Comparison of ENCODE assay signal across 11 cellular contexts in genomic region chr22:30308096-30308495, GRCh38. TPM values are rescaled to one million over a fixed set of nuclear protein-coding genes. Genes with fewer than 3 reads are reported as not detected.
DNase-seq lines count a peak whose midpoint lies in the region; ATAC-seq and TF ChIP-seq lines count a peak whose summit lies in the region.
"Had no signal": no experiment of that assay in that cellular context is flagged by ENCODE, and none has a peak within 500 bp of the region (broad histone marks: within the 10 kb centered on the region; RNA-seq: fewer than 3 reads in every experiment).

No MANE protein-coding gene starts in this region.

- no peak overlapping the region for H3K18ac ChIP-seq in H9 (ENCODE audit: insufficient read length, low read depth, low read length)

- H3K14ac ChIP-seq in H9 (ENCODE audit: insufficient read depth, low read length) = no peak overlapping the region

- H3K27ac Mint-ChIP-seq in activated T-helper 2 cell treated with anti-CD3 and anti-CD28 coated beads, Interferon-gamma antibody, Interleukin-2, Interleukin-4, amounts not matched to agents 10 μg/mL and 5 μg/mL and 100 μg/mL, durations not matched to agents 14 hours and 24 hours and 36 hours = peak overlapping the region; percentile 80
- peak overlapping the region; percentile 94 to 100 (median 98) for H3K27ac Mint-ChIP-seq in naive thymus-derived CD8-positive, alpha-beta T cell
- peak overlapping the region in 1 of 3 experiments; percentile 2; a peak in 2 of 7 replicates for H3K27ac Mint-ChIP-seq in H9

- POLR2A ChIA-PET in naive thymus-derived CD8-positive, alpha-beta T cell (lab: Charles Lee) = interaction anchor here (0.6 to 14.6 kb wide), 6 partner anchors 14 to 94 kb away, joined by 5 to 424 read pairs (median 11); partner anchors contain the start of genes CASTOR1, CCDC157, SF3A1 and TBC1D10A

- H3K4me1 ChIP-seq in upper lobe of right lung (peaks cover 95% of the 10 kb centered on the region), H9 (ENCODE audit: insufficient read depth, low read length) (no peaks in the 10 kb centered on the region; the same call in 1 of the 2 replicates)

- H3K9me3 ChIP-seq in upper lobe of right lung (no peaks in the 10 kb centered on the region), H9 (ENCODE audit: control insufficient read depth, low read depth, low read length) (no peaks in the 10 kb centered on the region)

- peak; percentile 29 for DNase-seq in Right ventricle myocardium superior
- no peak for DNase-seq in left cardiac atrium
- DNase-seq in activated T-helper 2 cell treated with anti-CD3 and anti-CD28 coated beads, Interferon-gamma antibody, Interleukin-2, Interleukin-4, amounts not matched to agents 10 μg/mL and 5 μg/mL and 100 μg/mL, durations not matched to agents 14 hours and 24 hours and 36 hours (ENCODE audit: low spot score) = no peak
- DNase-seq in naive thymus-derived CD8-positive, alpha-beta T cell = no peak
- DNase-seq in upper lobe of right lung = no peak
- no peak for DNase-seq in HCEC 1CT
- DNase-seq in H9 = no peak
- no peak for DNase-seq in AG20443 (ENCODE audit: low spot score)
- DNase-seq: GDM1 had no signal

- H3K56ac ChIP-seq in H9 (ENCODE audit: insufficient read length, low read depth, low read length) = no peak overlapping the region

- ATAC-seq in Right ventricle myocardium superior (ENCODE audit: poor library complexity) = no peak
- ATAC-seq in left cardiac atrium = no peak
- ATAC-seq in naive thymus-derived CD8-positive, alpha-beta T cell = no peak
- ATAC-seq in upper lobe of right lung = no peak

- H4K91ac ChIP-seq in H9 (ENCODE audit: insufficient read length, low read depth, low read length) = no peak overlapping the region

- no peak overlapping the region for H3K9ac ChIP-seq in H9 (ENCODE audit: extremely low read depth, insufficient read length, low read length)

- no peaks in the 10 kb centered on the region for H3K9me3 Mint-ChIP-seq in activated T-helper 2 cell treated with anti-CD3 and anti-CD28 coated beads, Interferon-gamma antibody, Interleukin-2, Interleukin-4, amounts not matched to agents 10 μg/mL and 5 μg/mL and 100 μg/mL, durations not matched to agents 14 hours and 24 hours and 36 hours
- H3K9me3 Mint-ChIP-seq in naive thymus-derived CD8-positive, alpha-beta T cell = no peaks in the 10 kb centered on the region
- H3K9me3 Mint-ChIP-seq in H9 = no peaks in the 10 kb centered on the region; a peak in 1 of 5 replicates

- no peak overlapping the region for H4K5ac ChIP-seq in H9 (ENCODE audit: insufficient read length, low read depth, low read length)

- H3K23ac ChIP-seq in H9 (ENCODE audit: insufficient read length, low read depth, low read length) = no peak overlapping the region

- no peaks in the 10 kb centered on the region for H3K27me3 Mint-ChIP-seq in activated T-helper 2 cell treated with anti-CD3 and anti-CD28 coated beads, Interferon-gamma antibody, Interleukin-2, Interleukin-4, amounts not matched to agents 10 μg/mL and 5 μg/mL and 100 μg/mL, durations not matched to agents 14 hours and 24 hours and 36 hours (ENCODE audit: low read depth)
- no peaks in the 10 kb centered on the region for H3K27me3 Mint-ChIP-seq in naive thymus-derived CD8-positive, alpha-beta T cell
- no peaks in the 10 kb centered on the region; the same call in 1 of the 2 replicates for H3K27me3 Mint-ChIP-seq in H9 (ENCODE audit: low read depth)

- no peaks in the 10 kb centered on the region for H3K27me3 ChIP-seq in upper lobe of right lung
- no peaks in the 10 kb centered on the region for H3K27me3 ChIP-seq in H9 (ENCODE audit: insufficient read depth, low read length)

- no peak overlapping the region for H3K4me3 ChIP-seq in upper lobe of right lung

- H3K79me2 ChIP-seq in H9 (ENCODE audit: insufficient read depth, low read length) = no peaks in the 10 kb centered on the region

- H3K36me3 Mint-ChIP-seq in activated T-helper 2 cell treated with anti-CD3 and anti-CD28 coated beads, Interferon-gamma antibody, Interleukin-2, Interleukin-4, amounts not matched to agents 10 μg/mL and 5 μg/mL and 100 μg/mL, durations not matched to agents 14 hours and 24 hours and 36 hours (ENCODE audit: low read depth) = peaks cover 37% of the 10 kb centered on the region
- peaks cover 0 to 11% (median 5%) of the 10 kb centered on the region in 3 donors for H3K36me3 Mint-ChIP-seq in naive thymus-derived CD8-positive, alpha-beta T cell
- H3K36me3 Mint-ChIP-seq in H9 (ENCODE audit: insufficient read depth in 1 of 3, low read depth in 3 of 3) = no peaks in the 10 kb centered on the region

- no peaks in the 10 kb centered on the region for H3K23me2 ChIP-seq in H9 (ENCODE audit: insufficient read length, low read depth, low read length, poor library complexity, severe bottlenecking)

- H2BK5ac ChIP-seq in H9 (ENCODE audit: insufficient read length, low read length) = no peak overlapping the region

- H3K4ac ChIP-seq in H9 (ENCODE audit: low read depth, low read length) = no peak overlapping the region

- H2AFZ ChIP-seq in H9 (ENCODE audit: low read length) = no peak overlapping the region

- TF ChIP-seq CTCF in upper lobe of right lung (IDR thresholded peaks at IDR 0.05) (no peak), H9 (conservative IDR thresholded peaks at IDR 0.05) (no peak)

- H2BK15ac ChIP-seq in H9 (ENCODE audit: low read depth, low read length) = no peak overlapping the region

- intact Hi-C loops in Right ventricle myocardium superior (cut with DNase I) (no loop called here), left cardiac atrium (cut with DNase I) (no loop called here), upper lobe of right lung (cut with DNase I) (no loop called here)
- intact Hi-C loops in activated T-helper 2 cell treated with anti-CD3 and anti-CD28 coated beads, Interferon-gamma antibody, Interleukin-2, Interleukin-4, amounts not matched to agents 10 μg/mL and 5 μg/mL and 100 μg/mL, durations not matched to agents 14 hours and 24 hours and 36 hours (cut with micrococcal nuclease) = loop anchor here (5.0 kb wide), 2 partner anchors 49 to 114 kb away; partner anchors contain the start of genes CCDC157 and SF3A1

- no peaks in the 10 kb centered on the region for H3K79me1 ChIP-seq in H9 (ENCODE audit: insufficient read depth, low read depth, low read length, poor library complexity, severe bottlenecking)

- peak overlapping the region; percentile 30 for H3K4me3 Mint-ChIP-seq in activated T-helper 2 cell treated with anti-CD3 and anti-CD28 coated beads, Interferon-gamma antibody, Interleukin-2, Interleukin-4, amounts not matched to agents 10 μg/mL and 5 μg/mL and 100 μg/mL, durations not matched to agents 14 hours and 24 hours and 36 hours (ENCODE audit: low read depth)
- peak overlapping the region; percentile 9 to 85 (median 72) for H3K4me3 Mint-ChIP-seq in naive thymus-derived CD8-positive, alpha-beta T cell
- H3K4me3 Mint-ChIP-seq in H9 = no peak overlapping the region

- H3K27ac ChIP-seq in upper lobe of right lung = peak overlapping the region; percentile 89
- H3K27ac ChIP-seq in H9 (ENCODE audit: insufficient read length, low read depth, low read length) = no peak overlapping the region
- H3K27ac ChIP-seq: HL-60 had no signal

- no peak overlapping the region for H2BK12ac ChIP-seq in H9 (ENCODE audit: insufficient read length, low read depth, low read length)

- H3K36me3 ChIP-seq in upper lobe of right lung = no peaks in the 10 kb centered on the region

- H3K4me1 Mint-ChIP-seq in activated T-helper 2 cell treated with anti-CD3 and anti-CD28 coated beads, Interferon-gamma antibody, Interleukin-2, Interleukin-4, amounts not matched to agents 10 μg/mL and 5 μg/mL and 100 μg/mL, durations not matched to agents 14 hours and 24 hours and 36 hours (ENCODE audit: low read depth) = peaks cover 95% of the 10 kb centered on the region
- peaks cover 73 to 99% (median 99%) of the 10 kb centered on the region in 4 donors for H3K4me1 Mint-ChIP-seq in naive thymus-derived CD8-positive, alpha-beta T cell
- peaks cover 11% of the 10 kb centered on the region in 2 experiments for H3K4me1 Mint-ChIP-seq in H9

- H3K4me2 ChIP-seq in H9 (ENCODE audit: insufficient read depth, insufficient read length, low read length) = no peak overlapping the region

- no peak overlapping the region for H4K8ac ChIP-seq in H9 (replicated peaks; ENCODE audit: insufficient read length, low read depth, low read length)

- no peak overlapping the region for H2BK20ac ChIP-seq in H9 (ENCODE audit: low read depth, low read length, poor library complexity, severe bottlenecking)

- WGBS in H9 (ENCODE audit: extremely low coverage, insufficient read length, low lambda C conversion rate) = no CpG with 5 or more reads among the region's 2 CpGs

- H2BK120ac ChIP-seq in H9 (ENCODE audit: low read depth, low read length, poor library complexity, severe bottlenecking) = no peak overlapping the region

- H4K20me1 ChIP-seq in H9 (ENCODE audit: control insufficient read depth, insufficient read depth, insufficient read length) = no peaks in the 10 kb centered on the region

- no peak overlapping the region for H2AK5ac ChIP-seq in H9 (ENCODE audit: insufficient read length, low read length)

- H3T11ph ChIP-seq in H9 (ENCODE audit: low read length) = no peak overlapping the region

RNA-seq across cellular contexts. Expression of gene TBC1D10A, which starts 18.6 kb away (rescaled TPM):
- 6.5 TPM for total RNA-seq in Right ventricle myocardium superior
- 10 to 100 TPM; 11.9 to 12.3 TPM for total RNA-seq in left cardiac atrium
- 26.8 and 29.4 TPM in 2 replicates for total RNA-seq in activated T-helper 2 cell treated with anti-CD3 and anti-CD28 coated beads, Interferon-gamma antibody, Interleukin-2, Interleukin-4, amounts not matched to agents 10 μg/mL and 5 μg/mL and 100 μg/mL, durations not matched to agents 14 hours and 24 hours and 36 hours
- 10 to 100 TPM; 66.7 to 67.7 TPM for total RNA-seq in naive thymus-derived CD8-positive, alpha-beta T cell
- polyA plus RNA-seq in naive thymus-derived CD8-positive, alpha-beta T cell = 10 to 100 TPM; 56.7 to 83.4 (median 62.0) TPM
- total RNA-seq in upper lobe of right lung = 29.6 TPM
- total RNA-seq in H9 (2021) = 8.2 and 8.4 TPM in 2 replicates

RNA-seq across cellular contexts. Expression of gene CASTOR1, which starts 18.8 kb away (rescaled TPM):
- 5.3 TPM for total RNA-seq in Right ventricle myocardium superior
- 1 to 10 TPM; 7.4 to 9.4 TPM for total RNA-seq in left cardiac atrium
- 11.1 TPM in 2 replicates for total RNA-seq in activated T-helper 2 cell treated with anti-CD3 and anti-CD28 coated beads, Interferon-gamma antibody, Interleukin-2, Interleukin-4, amounts not matched to agents 10 μg/mL and 5 μg/mL and 100 μg/mL, durations not matched to agents 14 hours and 24 hours and 36 hours
- total RNA-seq in naive thymus-derived CD8-positive, alpha-beta T cell = 10 to 100 TPM; 18.0 to 20.4 TPM
- polyA plus RNA-seq in naive thymus-derived CD8-positive, alpha-beta T cell = 10 to 100 TPM; 16.9 to 33.5 (median 20.8) TPM
- 15.9 TPM for total RNA-seq in upper lobe of right lung
- total RNA-seq in H9 (2021) = 8.8 and 11.0 TPM in 2 replicates

RNA-seq across cellular contexts. Expression of gene OSM, which starts 41.4 kb away (rescaled TPM):
- total RNA-seq in Right ventricle myocardium superior (0.11 TPM), left cardiac atrium (1 to 10 TPM in 1 of 2 donors, under 1 TPM in 1; 0.56 to 1.4 TPM), upper lobe of right lung (1.6 TPM), H9 (2021) (not detected in 2 replicates)
- total RNA-seq in activated T-helper 2 cell treated with anti-CD3 and anti-CD28 coated beads, Interferon-gamma antibody, Interleukin-2, Interleukin-4, amounts not matched to agents 10 μg/mL and 5 μg/mL and 100 μg/mL, durations not matched to agents 14 hours and 24 hours and 36 hours = 148 and 152 TPM in 2 replicates
- total RNA-seq in naive thymus-derived CD8-positive, alpha-beta T cell = 1 to 10 TPM in 1 of 2 experiments, under 1 TPM in 1; 0.81 to 1.1 TPM
- 10 to 100 TPM in 1 of 3 donors, 1 to 10 TPM in 2; 4.4 to 11.6 (median 4.4) TPM for polyA plus RNA-seq in naive thymus-derived CD8-positive, alpha-beta T cell
- total RNA-seq: MCF 10A had no signal

RNA-seq across cellular contexts. Expression of gene SF3A1, which starts 48.6 kb away (rescaled TPM):
- total RNA-seq in Right ventricle myocardium superior = 87.7 TPM
- 100 to 1,000 TPM in 1 of 2 donors, 10 to 100 TPM in 1; 94.3 to 105 TPM for total RNA-seq in left cardiac atrium
- 287 and 325 TPM in 2 replicates for total RNA-seq in activated T-helper 2 cell treated with anti-CD3 and anti-CD28 coated beads, Interferon-gamma antibody, Interleukin-2, Interleukin-4, amounts not matched to agents 10 μg/mL and 5 μg/mL and 100 μg/mL, durations not matched to agents 14 hours and 24 hours and 36 hours
- 100 to 1,000 TPM; 313 to 314 TPM for total RNA-seq in naive thymus-derived CD8-positive, alpha-beta T cell
- 100 to 1,000 TPM in 1 of 3 donors, 10 to 100 TPM in 2; 66.5 to 119 (median 99.8) TPM for polyA plus RNA-seq in naive thymus-derived CD8-positive, alpha-beta T cell
- total RNA-seq in upper lobe of right lung = 164 TPM
- 211 and 225 TPM in 2 replicates for total RNA-seq in H9 (2021)

RNA-seq across cellular contexts. Expression of gene CCDC157, which starts 48.7 kb away (rescaled TPM):
- total RNA-seq in Right ventricle myocardium superior (0.51 TPM), left cardiac atrium (under 1 TPM; 0.65 to 0.84 TPM), upper lobe of right lung (2.7 TPM), H9 (2021) (4.3 and 4.8 TPM in 2 replicates)
- total RNA-seq in activated T-helper 2 cell treated with anti-CD3 and anti-CD28 coated beads, Interferon-gamma antibody, Interleukin-2, Interleukin-4, amounts not matched to agents 10 μg/mL and 5 μg/mL and 100 μg/mL, durations not matched to agents 14 hours and 24 hours and 36 hours = 3.2 and 4.3 TPM in 2 replicates
- total RNA-seq in naive thymus-derived CD8-positive, alpha-beta T cell = 1 to 10 TPM; 2.8 to 4.1 TPM
- 1 to 10 TPM in 2 of 3 donors, under 1 TPM in 1; 0.66 to 2.5 (median 1.1) TPM for polyA plus RNA-seq in naive thymus-derived CD8-positive, alpha-beta T cell

Comparison
In these comparisons a context has a peak if more than half of its experiments do, and no peak if none do; other contexts are left out.
1. H3K4me3 Mint-ChIP-seq: peak in activated T-helper 2 cell treated with anti-CD3 and anti-CD28 coated beads, Interferon-gamma antibody, Interleukin-2, Interleukin-4, amounts not matched to agents 10 μg/mL and 5 μg/mL and 100 μg/mL, durations not matched to agents 14 hours and 24 hours and 36 hours (single experiment) and naive thymus-derived CD8-positive, alpha-beta T cell (10 of 10); none in H9 (0 of 2).
2. RNA of gene OSM, which starts 41.4 kb away (total RNA-seq): 148 to 152 TPM in activated T-helper 2 cell treated with anti-CD3 and anti-CD28 coated beads, Interferon-gamma antibody, Interleukin-2, Interleukin-4, amounts not matched to agents 10 μg/mL and 5 μg/mL and 100 μg/mL, durations not matched to agents 14 hours and 24 hours and 36 hours; 1.6 TPM in upper lobe of right lung (single experiment), 0.56 to 1.4 TPM in left cardiac atrium, 0.81 to 1.1 TPM in naive thymus-derived CD8-positive, alpha-beta T cell, 0.11 TPM in Right ventricle myocardium superior (single experiment) and not detected in H9; every median in the first group is over 10 times any median in the second.